Comparison of ENCODE assay signal across 11 cellular contexts in the genomic region with DNA sequence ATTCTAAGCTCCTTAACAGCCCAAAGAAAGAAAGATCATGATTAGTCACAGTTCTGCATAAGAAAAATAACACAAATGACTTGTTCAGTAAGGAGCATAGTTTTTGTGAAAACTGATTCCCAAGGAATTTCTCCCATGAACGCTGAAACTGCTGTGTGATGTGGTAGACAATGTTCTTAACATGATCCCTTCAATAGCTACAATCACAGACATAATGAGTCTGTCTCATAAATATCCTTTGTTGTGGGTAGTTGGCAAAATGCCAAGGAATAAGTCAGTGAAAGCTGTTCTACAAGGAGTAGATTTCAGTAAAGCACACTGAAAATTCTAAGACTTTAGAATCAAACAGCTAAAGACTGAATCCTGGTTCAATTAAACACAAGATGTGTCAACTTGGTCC.
DNase-seq lines count a peak whose midpoint lies in the region; ATAC-seq and TF ChIP-seq lines count a peak whose summit lies in the region.
"Had no signal": no experiment of that assay in that cellular context is flagged by ENCODE, and none has a peak within 500 bp of the region (broad histone marks: within the 10 kb centered on the region; RNA-seq: fewer than 3 reads in every experiment).

No MANE protein-coding gene starts in this region.

- H3K4me2 ChIP-seq in MM.1S (ENCODE audit: low read depth, low read length) = no peak overlapping the region

- H2AFZ ChIP-seq in MM.1S (ENCODE audit: low read length) = no peak overlapping the region

- no peaks in the 10 kb centered on the region for H3K4me1 ChIP-seq in MM.1S (ENCODE audit: low read length)
- H3K4me1 ChIP-seq in adipocyte (ENCODE audit: control insufficient read depth, insufficient read depth, low read length) = peaks cover 22% of the 10 kb centered on the region

- H4K20me1 ChIP-seq in MM.1S (ENCODE audit: insufficient read depth, low read length) = no peaks in the 10 kb centered on the region

- H3K9ac ChIP-seq in MM.1S (ENCODE audit: low read length) = no peak overlapping the region
- no peak overlapping the region for H3K9ac ChIP-seq in adipocyte (ENCODE audit: low read length)

- ATAC-seq in GM19328 (IDR thresholded peaks at IDR 0.05; ENCODE audit: unreplicated experiment) = no peak
- no peak for ATAC-seq in GM18868 (IDR thresholded peaks at IDR 0.05; ENCODE audit: unreplicated experiment)
- ATAC-seq in HG03342 (IDR thresholded peaks at IDR 0.05; ENCODE audit: unreplicated experiment) = no peak
- ATAC-seq: activated CD4-positive, CD25-positive, alpha-beta regulatory T cell treated with anti-CD3 and anti-CD28 coated beads, Interleukin-2, amount 50 U/mL, for 24 hours had no signal

- H3K27ac ChIP-seq in MM.1S (ENCODE audit: low read length) = no peak overlapping the region

- TF ChIP-seq CTCF in MM.1S (IDR thresholded peaks at IDR 0.05; ENCODE audit: low read length) = no peak

- DNase-seq in D341Med (ENCODE audit: low spot score) (peak; percentile 29), MM.1S (peak; percentile 25), adipocyte (ENCODE audit: low read depth) (peak; percentile 75), kidney glomerular epithelial cell (lab: John Stamatoyannopoulos, UW) (peak; percentile 49), AML-193 (lab: John Stamatoyannopoulos, UW) (no peak)
- DNase-seq: glutamatergic neuron, OCI-M1 had no signal

- H3K27me3 ChIP-seq in MM.1S (replicated peaks; ENCODE audit: insufficient read depth, low read length) (no peaks in the 10 kb centered on the region), adipocyte (replicated peaks; ENCODE audit: control insufficient read depth, insufficient read depth, low read length) (no peaks in the 10 kb centered on the region)

- H3K9me3 ChIP-seq in MM.1S (replicated peaks; ENCODE audit: insufficient read depth, low read length) = no peaks in the 10 kb centered on the region
- H3K9me3 ChIP-seq in adipocyte (ENCODE audit: control insufficient read depth, low read length) = no peaks in the 10 kb centered on the region

- H3K4me3 ChIP-seq in MM.1S (ENCODE audit: low read length) (no peak overlapping the region), adipocyte (ENCODE audit: low read length) (no peak overlapping the region)

- no peaks in the 10 kb centered on the region for H3K36me3 ChIP-seq in MM.1S (replicated peaks; ENCODE audit: insufficient read depth, low read length)
- no peaks in the 10 kb centered on the region for H3K36me3 ChIP-seq in adipocyte (ENCODE audit: control insufficient read depth, insufficient read depth, low read length, severe bottlenecking)

- H3F3A ChIP-seq in MM.1S (ENCODE audit: insufficient read depth, low read length) = no peaks in the 10 kb centered on the region

- no peaks in the 10 kb centered on the region for H3K9me2 ChIP-seq in MM.1S (replicated peaks; ENCODE audit: insufficient read depth, low read length)

- H3K79me2 ChIP-seq in MM.1S (ENCODE audit: low read length) = no peaks in the 10 kb centered on the region

Comparison
In these comparisons a context has a peak if more than half of its experiments do, and no peak if none do; other contexts are left out.
1. DNase-seq: peak in D341Med (single experiment), MM.1S (single experiment), adipocyte (single experiment) and kidney glomerular epithelial cell (single experiment); none in AML-193 (0 of 2).